Comparison of ENCODE assay signal across 8 cellular contexts in genomic region chr7:105521027-105521730, GRCh38. TPM values are rescaled to one million over a fixed set of nuclear protein-coding genes. Genes with fewer than 3 reads are reported as not detected.
A peak's percentile ranks its signal among the peaks of the same experiment; 100 is the strongest.
DNase-seq lines count a peak whose midpoint lies in the region; ATAC-seq lines count a peak whose summit lies in the region.

No MANE protein-coding gene starts in this region.

- H3K9ac ChIP-seq in mucosa of stomach (ENCODE audit: low read length): peak overlapping the region; percentile 64

- H3K4me1 ChIP-seq in mucosa of stomach (ENCODE audit: control insufficient read depth, insufficient read depth, low read length): peaks cover 4% of the 10 kb centered on the region

- H3K9me3 ChIP-seq in mucosa of stomach (ENCODE audit: control insufficient read depth, low read length): no peaks in the 10 kb centered on the region

- H3K4me3 ChIP-seq in mucosa of stomach (ENCODE audit: low read length): peak overlapping the region; percentile 80

- H3K27me3 ChIP-seq in mucosa of stomach (ENCODE audit: control insufficient read depth, insufficient read depth, low read length): no peaks in the 10 kb centered on the region

- DNase-seq in C1 segment of cervical spinal cord (lab: John Stamatoyannopoulos, UW) (peak in 13 of 14 donors; percentile 10 to 67 (median 53)), NCI-H510A (lab: John Stamatoyannopoulos, UW) (peak; percentile 15)
- peak; percentile 81 for DNase-seq in activated CD8-positive, alpha-beta memory T cell treated with anti-CD3 and anti-CD28 coated beads, Interleukin-2, amount 50 U/mL, for 48 hours

- H3K27ac Mint-ChIP-seq in stimulated activated memory B cell treated with anti-CD40 and anti-IgM and Interleukin-4, amounts not matched to agents 10 μg/mL and 1 μg/mL and 100 μg/mL, for 72 hours: peak overlapping the region; percentile 76

- no peaks in the 10 kb centered on the region for H3K36me3 Mint-ChIP-seq in stimulated activated memory B cell treated with anti-CD40 and anti-IgM and Interleukin-4, amounts not matched to agents 10 μg/mL and 1 μg/mL and 100 μg/mL, for 72 hours

- peak overlapping the region; percentile 93 for H3K4me3 Mint-ChIP-seq in stimulated activated memory B cell treated with anti-CD40 and anti-IgM and Interleukin-4, amounts not matched to agents 10 μg/mL and 1 μg/mL and 100 μg/mL, for 72 hours

- H3K4me1 Mint-ChIP-seq in stimulated activated memory B cell treated with anti-CD40 and anti-IgM and Interleukin-4, amounts not matched to agents 10 μg/mL and 1 μg/mL and 100 μg/mL, for 72 hours: peaks cover 31% of the 10 kb centered on the region

- H3K9me3 Mint-ChIP-seq in stimulated activated memory B cell treated with anti-CD40 and anti-IgM and Interleukin-4, amounts not matched to agents 10 μg/mL and 1 μg/mL and 100 μg/mL, for 72 hours: no peaks in the 10 kb centered on the region

- H3K36me3 ChIP-seq in mucosa of stomach (ENCODE audit: control insufficient read depth, insufficient read depth, low read length): no peaks in the 10 kb centered on the region

- no peaks in the 10 kb centered on the region for H3K27me3 Mint-ChIP-seq in stimulated activated memory B cell treated with anti-CD40 and anti-IgM and Interleukin-4, amounts not matched to agents 10 μg/mL and 1 μg/mL and 100 μg/mL, for 72 hours

- peak; percentile 45 for ATAC-seq in GM19351 (IDR thresholded peaks at IDR 0.05; ENCODE audit: unreplicated experiment)
- peak; percentile 46 for ATAC-seq in HG03432 (IDR thresholded peaks at IDR 0.05; ENCODE audit: unreplicated experiment)
- ATAC-seq in esophagus mucosa: peak; percentile 73
- peak; percentile 70 for ATAC-seq in stimulated activated memory B cell treated with anti-CD40 and anti-IgM and Interleukin-4, amounts not matched to agents 10 μg/mL and 1 μg/mL and 100 μg/mL, for 72 hours

RNA-seq across cellular contexts. Expression of gene PUS7, which starts 0.9 kb away (rescaled TPM):
- 12.1 TPM for total RNA-seq in esophagus mucosa

RNA-seq across cellular contexts. Expression of gene RINT1, which starts 10.8 kb away (rescaled TPM):
- total RNA-seq in esophagus mucosa: 14.1 TPM

Comparison
In these comparisons a context has a peak if more than half of its experiments do, and no peak if none do; other contexts are left out.
1. Peak in every context shown above with its lines: DNase-seq, ATAC-seq and H3K4me3 ChIP-seq.
2. DNase-seq: peak in every context shown above with its lines; median percentile 81 in activated CD8-positive, alpha-beta memory T cell treated with anti-CD3 and anti-CD28 coated beads, Interleukin-2, amount 50 U/mL, for 48 hours; 53 in C1 segment of cervical spinal cord; 15 in NCI-H510A.